8 cellular contexts compared by ENCODE assay signal in genomic region chr11:65786786-65787636, GRCh38. TPM values are rescaled to one million over a fixed set of nuclear protein-coding genes. Genes with fewer than 3 reads are reported as not detected.
DNase-seq lines count a peak whose midpoint lies in the region; ATAC-seq, FAIRE-seq and TF ChIP-seq lines count a peak whose summit lies in the region.

TSS of gene OVOL1 (plus strand) at chr11:65787063. CDS start at chr11:65787374, 311 bp downstream.

- H3K27ac Mint-ChIP-seq in activated T-cell treated with anti-CD3 and anti-CD28 coated beads, Interleukin-2, amount 50 U/mL, for 24 hours = no peak within 1 kb of the TSS
- H3K27ac Mint-ChIP-seq in memory B cell = peak within 1 kb of the TSS; percentile 63

- TF ChIP-seq CTCF in A549 (IDR thresholded peaks at IDR 0.05) = no peak

- peak within 1 kb of the TSS; percentile 77 for H3K4me2 ChIP-seq in A549

- no peaks in the 10 kb centered on the region for H3K9me3 Mint-ChIP-seq in activated T-cell treated with anti-CD3 and anti-CD28 coated beads, Interleukin-2, amount 50 U/mL, for 24 hours
- no peaks in the 10 kb centered on the region for H3K9me3 Mint-ChIP-seq in memory B cell

- POLR2A ChIA-PET in A549 (lab: Yijun Ruan, JAX) = interaction anchor here (1.4 kb wide), 1 partner anchor 73 kb away, joined by 3 read pairs; the partner anchor contains the start of gene MUS81

- TF ChIP-seq RAD21 in A549 (conservative IDR thresholded peaks at IDR 0.05 in 1 of 2, IDR thresholded peaks at IDR 0.05 in 1 of 2) = no peak

- no CpG with 5 or more reads among the region's 112 CpGs for WGBS in A549 (ENCODE audit: missing lambda C conversion rate)

- peaks cover 59% of the 10 kb centered on the region for H3K27me3 Mint-ChIP-seq in activated T-cell treated with anti-CD3 and anti-CD28 coated beads, Interleukin-2, amount 50 U/mL, for 24 hours
- peaks cover 10% of the 10 kb centered on the region for H3K27me3 Mint-ChIP-seq in memory B cell

- peak within 1 kb of the TSS in 1 of 2 experiments; percentile 67; a peak in 3 of 6 replicates for H3K27ac ChIP-seq in A549

- peak within 1 kb of the TSS; percentile 36 for H3K4me3 ChIP-seq in A549

- TF ChIP-seq POLR2A in A549 (IDR thresholded peaks at IDR 0.05; ENCODE audit: low read length) = no peak

- CTCF ChIA-PET in A549 (lab: Yijun Ruan, JAX) = interaction anchor here (4.2 to 19.2 kb wide), 2 partner anchors 8 to 31 kb away, joined by 30 to 173 read pairs; partner anchors contain the start of gene AP5B1

- H3K4me1 ChIP-seq in A549 = peaks cover 14% of the 10 kb centered on the region; the same call in 2 of the 3 replicates

- H3K4me3 Mint-ChIP-seq in activated T-cell treated with anti-CD3 and anti-CD28 coated beads, Interleukin-2, amount 50 U/mL, for 24 hours = peak within 1 kb of the TSS; percentile 62
- peak within 1 kb of the TSS; percentile 87 for H3K4me3 Mint-ChIP-seq in memory B cell

- H3K36me3 Mint-ChIP-seq in activated T-cell treated with anti-CD3 and anti-CD28 coated beads, Interleukin-2, amount 50 U/mL, for 24 hours (ENCODE audit: low read depth) = no peaks in the 10 kb centered on the region
- H3K36me3 Mint-ChIP-seq in memory B cell = no peaks in the 10 kb centered on the region

- no peak for ATAC-seq in A549
- peak; percentile 21 for ATAC-seq in memory B cell (ENCODE audit: low read depth)
- ATAC-seq in GM19463 (IDR thresholded peaks at IDR 0.05; ENCODE audit: unreplicated experiment) = no peak
- no peak for ATAC-seq in GM19397 (IDR thresholded peaks at IDR 0.05; ENCODE audit: unreplicated experiment)

- TF ChIP-seq EP300 in A549 (IDR thresholded peaks at IDR 0.05) = no peak

- FAIRE-seq in A549 (lab: Jason Lieb, UNC) = no peak

- no peaks in the 10 kb centered on the region for H3K9me3 ChIP-seq in A549

- no peak for DNase-seq in A549 (ENCODE audit: low read depth in 1 of 2, low spot score in 1 of 2)
- DNase-seq in HPDE6-E6E7 (ENCODE audit: extremely low spot score) = peak; percentile 88
- DNase-seq in activated T-cell treated with anti-CD3 and anti-CD28 coated beads, Interleukin-2, amount 50 U/mL, for 24 hours = no peak
- no peak for DNase-seq in memory B cell (ENCODE audit: low spot score in 2 of 2)
- no peak for DNase-seq in MV-4-11 (lab: John Stamatoyannopoulos, UW)
- DNase-seq in dermis blood vessel endothelial cell = no peak

- H3K4me1 Mint-ChIP-seq in activated T-cell treated with anti-CD3 and anti-CD28 coated beads, Interleukin-2, amount 50 U/mL, for 24 hours (ENCODE audit: low read depth) = peaks cover 40% of the 10 kb centered on the region
- H3K4me1 Mint-ChIP-seq in memory B cell = peaks cover 18% of the 10 kb centered on the region

TF ChIP-seq in A549, 52 proteins besides CTCF, POLR2A, EP300 and RAD21:
- no peak for TF ChIP-seq SREBF2 (IDR thresholded peaks at IDR 0.05)
- TF ChIP-seq ELK1 (IDR thresholded peaks at IDR 0.05; ENCODE audit: low read depth, low read length) = no peak
- 0 out of 2 replicates have a peak, but pooled peaks have one; percentile 11 for TF ChIP-seq MAX (IDR thresholded peaks at IDR 0.05)
TF ChIP-seq in A549: peak in this region for 1.

RNA-seq across cellular contexts. Expression of gene OVOL1, which starts in this region (rescaled TPM):
- not detected in 2 replicates for polyA plus RNA-seq in A549 (2011; rRNA removed)
- 0.01 TPM in 1 of 2 replicates, not detected in the other for polyA plus RNA-seq in A549 (2012; cell fraction: cytosol; rRNA removed)
- 0.04 and 0.07 TPM in 2 replicates for polyA plus RNA-seq in A549 (2012; cell fraction: nucleus; rRNA removed)
- not detected in 3 replicates for polyA plus RNA-seq in A549 (2017; fragmentation: RNase III; extraction: RNeasy Plus Mini Kit Qiagen cat#74134 plus additional on column Dnase treatment)
- not detected in 2 replicates for polyA minus RNA-seq in A549 (2011; rRNA and poly(A)+ RNA removed)
- total RNA-seq in dermis blood vessel endothelial cell = not detected in 2 replicates
